In the genomic region with DNA sequence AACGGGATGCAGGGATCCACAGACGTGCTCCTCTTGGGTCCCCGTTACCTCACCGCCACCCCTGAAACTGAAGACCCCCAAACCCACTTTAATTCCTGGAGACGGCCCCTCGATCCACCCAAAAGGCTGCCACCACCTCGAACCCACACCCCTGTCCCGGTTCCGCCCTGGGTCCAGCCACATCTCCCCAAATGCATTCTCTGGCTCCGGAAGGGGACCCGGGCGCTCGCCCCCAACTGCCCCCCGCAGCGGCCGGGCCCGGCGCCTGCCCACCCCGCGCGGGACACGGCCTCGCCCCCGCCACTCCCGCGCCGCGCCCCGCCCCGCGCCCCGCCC, we compare ENCODE assay signal across 12 cellular contexts. TPM values are rescaled to one million over a fixed set of nuclear protein-coding genes. Genes with fewer than 3 reads are reported as not detected.
DNase-seq lines count a peak whose midpoint lies in the region; ATAC-seq and TF ChIP-seq lines count a peak whose summit lies in the region.
"Had no signal": no experiment of that assay in that cellular context is flagged by ENCODE, and none has a peak within 500 bp of the region (broad histone marks: within the 10 kb centered on the region; RNA-seq: fewer than 3 reads in every experiment).

No MANE protein-coding gene starts in this region.

- H2AFZ ChIP-seq in neuronal stem cell (ENCODE audit: low read length) = no peak overlapping the region

- H4K8ac ChIP-seq in neuronal stem cell (ENCODE audit: low read depth, low read length) = no peak overlapping the region

- TF ChIP-seq CTCF in left ventricle myocardium inferior (IDR thresholded peaks at IDR 0.05; ENCODE audit: borderline replicate concordance) = no peak
- TF ChIP-seq CTCF in endodermal cell (conservative IDR thresholded peaks at IDR 0.05) = no peak

- H3K27me3 ChIP-seq in left ventricle myocardium inferior (ENCODE audit: low read depth) (peaks cover 10% of the 10 kb centered on the region), endodermal cell (ENCODE audit: control insufficient read depth, insufficient read depth, low read length, poor library complexity, severe bottlenecking) (peaks cover 16% of the 10 kb centered on the region), neuronal stem cell (ENCODE audit: control insufficient read depth in 3 of 3, insufficient read depth in 3 of 3, low read depth in 1 of 3, low read length in 3 of 3) (peaks cover 2 to 18% (median 18%) of the 10 kb centered on the region in 3 experiments)

- intact Hi-C loops in left ventricle myocardium inferior (cut with micrococcal nuclease) = no loop called here
- intact Hi-C loops in cardiac septum (cut with DNase I) = no loop called here

- H3K23ac ChIP-seq in neuronal stem cell (ENCODE audit: low read depth, low read length, poor library complexity) = peak overlapping the region; percentile 73

- H2BK5ac ChIP-seq in neuronal stem cell (ENCODE audit: low read length) = no peak overlapping the region

- DNase-seq in left ventricle myocardium inferior = peak; percentile 62
- DNase-seq in cardiac septum (ENCODE audit: low spot score) = no peak
- no peak for DNase-seq in endodermal cell
- DNase-seq in neuronal stem cell (ENCODE audit: low spot score) = no peak
- DNase-seq in H4 (ENCODE audit: low spot score) = no peak
- DNase-seq in activated gamma-delta T cell (lab: John Stamatoyannopoulos, UW) = no peak
- DNase-seq in DMS153 treated with DMSO at 0.1 percent for 48 hours (lab: John Stamatoyannopoulos, UW; ENCODE audit: unreplicated experiment) = no peak
- DNase-seq: BE2C, NCI-H446, occipital lobe had no signal

- H2AK5ac ChIP-seq in neuronal stem cell (ENCODE audit: low read depth, low read length) = peak overlapping the region; percentile 98

- no peak for ATAC-seq in GM19467 (IDR thresholded peaks at IDR 0.05; ENCODE audit: unreplicated experiment)

- H3K36me3 ChIP-seq in left ventricle myocardium inferior (no peaks in the 10 kb centered on the region), endodermal cell (ENCODE audit: control insufficient read depth, insufficient read depth, low read length) (no peaks in the 10 kb centered on the region), neuronal stem cell (replicated peaks in 1 of 2; ENCODE audit: control insufficient read depth in 2 of 2, insufficient read depth in 2 of 2, low read length in 2 of 2) (no peaks in the 10 kb centered on the region)
- H3K36me3 ChIP-seq: BE2C had no signal

- no peaks in the 10 kb centered on the region for H3K9me3 Mint-ChIP-seq in endodermal cell
- H3K9me3 Mint-ChIP-seq: T-helper 1 cell treated with Interleukin-12 subunit alpha and Interleukin-12 subunit beta and Interleukin-4 antibody, amounts not matched to agents 30 μg/mL and 1 μg/mL, for 36 hours had no signal

- 32 to 59% methylated on average over 2 to 32 of the region's 32 CpGs for WGBS in endodermal cell (ENCODE audit: insufficient coverage in 1 of 2, insufficient read length in 1 of 2), 2 experiments
- WGBS in neuronal stem cell (ENCODE audit: extremely low coverage in 2 of 2, insufficient read length in 2 of 2, insufficient replicate concordance in 1 of 2), 2 donors = no CpG with 5 or more reads among the region's 32 CpGs

- H2BK15ac ChIP-seq in neuronal stem cell (ENCODE audit: low read length) = no peak overlapping the region

- H3K4ac ChIP-seq in neuronal stem cell (ENCODE audit: low read length) = no peak overlapping the region

- H3K4me3 ChIP-seq in left ventricle myocardium inferior (peak overlapping the region; percentile 90), endodermal cell (ENCODE audit: low read length) (no peak overlapping the region), neuronal stem cell (ENCODE audit: low read length in 2 of 2) (no peak overlapping the region)

- H3K9me3 ChIP-seq in left ventricle myocardium inferior (replicated peaks) (no peaks in the 10 kb centered on the region), endodermal cell (ENCODE audit: control insufficient read depth, low read length) (no peaks in the 10 kb centered on the region), neuronal stem cell (replicated peaks in 1 of 2; ENCODE audit: control insufficient read depth in 2 of 2, insufficient read depth in 1 of 2, low read depth in 1 of 2, low read length in 2 of 2) (no peaks in the 10 kb centered on the region)
- H3K9me3 ChIP-seq: BE2C had no signal

- H3K36me3 Mint-ChIP-seq in endodermal cell (ENCODE audit: low read depth) = no peaks in the 10 kb centered on the region

- H3K27me3 Mint-ChIP-seq in endodermal cell (ENCODE audit: insufficient read depth) = peaks cover 29% of the 10 kb centered on the region

- no peak overlapping the region for H3K9ac ChIP-seq in endodermal cell (ENCODE audit: extremely low read depth, low read length, poor library complexity, severe bottlenecking)
- no peak overlapping the region for H3K9ac ChIP-seq in neuronal stem cell (ENCODE audit: low read depth, low read length, poor library complexity)

- H3K27ac ChIP-seq in left ventricle myocardium inferior (replicated peaks) = peak overlapping the region; percentile 99
- H3K27ac ChIP-seq in endodermal cell (ENCODE audit: low read depth, low read length) = no peak overlapping the region
- no peak overlapping the region for H3K27ac ChIP-seq in neuronal stem cell (replicated peaks; ENCODE audit: low read length)

- no peak overlapping the region for H2BK120ac ChIP-seq in neuronal stem cell (ENCODE audit: low read depth, low read length)

- H3K79me1 ChIP-seq in neuronal stem cell (ENCODE audit: low read depth, low read length) = peaks cover 2% of the 10 kb centered on the region

- H2BK12ac ChIP-seq in neuronal stem cell (ENCODE audit: low read length) = no peak overlapping the region

- H3K18ac ChIP-seq in neuronal stem cell (ENCODE audit: low read length) = peak overlapping the region; percentile 71

- H3K14ac ChIP-seq in neuronal stem cell (ENCODE audit: low read length) = no peak overlapping the region

- no peak overlapping the region for H3K27ac Mint-ChIP-seq in endodermal cell

- H4K91ac ChIP-seq in neuronal stem cell (ENCODE audit: low read depth, low read length, poor library complexity) = no peak overlapping the region

- H3K4me3 Mint-ChIP-seq in endodermal cell = peak overlapping the region; percentile 35
- H3K4me3 Mint-ChIP-seq: T-helper 1 cell treated with Interleukin-12 subunit alpha and Interleukin-12 subunit beta and Interleukin-4 antibody, amounts not matched to agents 30 μg/mL and 1 μg/mL, for 36 hours had no signal

- peak overlapping the region; percentile 11 for H3K4me2 ChIP-seq in neuronal stem cell (ENCODE audit: insufficient read depth, low read length, poor library complexity, severe bottlenecking)

- peaks cover 57% of the 10 kb centered on the region for H3K4me1 ChIP-seq in left ventricle myocardium inferior
- H3K4me1 ChIP-seq in endodermal cell (ENCODE audit: control insufficient read depth, insufficient read depth, low read length) = no peaks in the 10 kb centered on the region
- peaks cover 11 to 25% of the 10 kb centered on the region in 2 donors for H3K4me1 ChIP-seq in neuronal stem cell (ENCODE audit: control insufficient read depth in 2 of 2, insufficient read depth in 1 of 2, low read depth in 1 of 2, low read length in 2 of 2)
- H3K4me1 ChIP-seq: BE2C had no signal

- peaks cover 4% of the 10 kb centered on the region for H3K4me1 Mint-ChIP-seq in endodermal cell

RNA-seq across cellular contexts. Expression of a gene that starts 0.2 kb away (rescaled TPM):
- total RNA-seq in left ventricle myocardium inferior (56.1 TPM), cardiac septum (136 TPM), endodermal cell (10 to 100 TPM in 1 of 2 donors, 1 to 10 TPM in 1; 9.8 to 14.1 TPM)
- polyA plus RNA-seq in endodermal cell (2013, experiment 1 of 2) = 8.7 TPM
- polyA plus RNA-seq in endodermal cell (2013, experiment 2 of 2) = 9.6 TPM
- polyA plus RNA-seq in neuronal stem cell (2013, experiment 1 of 2) = 6.2 TPM
- polyA plus RNA-seq in neuronal stem cell (2013, experiment 2 of 2) = 6.2 TPM
- 35.6 and 45.6 TPM in 2 replicates for total RNA-seq in H4 (2014; rRNA removed; shearing (Covaris generic))

RNA-seq across cellular contexts. Expression of a gene that starts 13.0 kb away (rescaled TPM):
- 25.5 TPM for total RNA-seq in left ventricle myocardium inferior
- 31.4 TPM for total RNA-seq in cardiac septum
- 10 to 100 TPM; 49.1 to 66.4 TPM for total RNA-seq in endodermal cell
- polyA plus RNA-seq in endodermal cell (2013, experiment 1 of 2) = 59.6 TPM
- 56.3 TPM for polyA plus RNA-seq in endodermal cell (2013, experiment 2 of 2)
- 59.4 TPM for polyA plus RNA-seq in neuronal stem cell (2013, experiment 1 of 2)
- polyA plus RNA-seq in neuronal stem cell (2013, experiment 2 of 2) = 57.6 TPM
- total RNA-seq in H4 (2014; rRNA removed; shearing (Covaris generic)) = 23.8 and 27.4 TPM in 2 replicates

RNA-seq across cellular contexts. Expression of a gene that starts 19.3 kb away (rescaled TPM):
- not detected for total RNA-seq in left ventricle myocardium inferior
- total RNA-seq in cardiac septum = not detected
- total RNA-seq in endodermal cell = not detected
- polyA plus RNA-seq in endodermal cell (2013, experiment 1 of 2) = not detected
- polyA plus RNA-seq in endodermal cell (2013, experiment 2 of 2) = not detected
- 0.03 TPM for polyA plus RNA-seq in neuronal stem cell (2013, experiment 1 of 2)
- polyA plus RNA-seq in neuronal stem cell (2013, experiment 2 of 2) = 0.06 TPM
- total RNA-seq in H4 (2014; rRNA removed; shearing (Covaris generic)) = not detected in 2 replicates
- total RNA-seq: occipital lobe had no signal

RNA-seq across cellular contexts. Expression of a gene that starts 32.8 kb away (rescaled TPM):
- 26.8 TPM for total RNA-seq in left ventricle myocardium inferior
- 18.9 TPM for total RNA-seq in cardiac septum
- 10 to 100 TPM; 32.9 to 40.8 TPM for total RNA-seq in endodermal cell
- 101 TPM for polyA plus RNA-seq in endodermal cell (2013, experiment 1 of 2)
- 88.7 TPM for polyA plus RNA-seq in endodermal cell (2013, experiment 2 of 2)
- polyA plus RNA-seq in neuronal stem cell (2013, experiment 1 of 2) = 66.5 TPM
- 68.9 TPM for polyA plus RNA-seq in neuronal stem cell (2013, experiment 2 of 2)
- total RNA-seq in H4 (2014; rRNA removed; shearing (Covaris generic)) = 3.7 and 5.8 TPM in 2 replicates

RNA-seq across cellular contexts. Expression of a gene that starts 36.3 kb away (rescaled TPM):
- total RNA-seq in left ventricle myocardium inferior (not detected), cardiac septum (not detected), endodermal cell (under 1 TPM; 0.81 to 0.82 TPM)
- polyA plus RNA-seq in endodermal cell (2013, experiment 1 of 2) = 0.21 TPM
- not detected for polyA plus RNA-seq in endodermal cell (2013, experiment 2 of 2)
- 0.78 TPM for polyA plus RNA-seq in neuronal stem cell (2013, experiment 1 of 2)
- 0.66 TPM for polyA plus RNA-seq in neuronal stem cell (2013, experiment 2 of 2)
- total RNA-seq in H4 (2014; rRNA removed; shearing (Covaris generic)) = not detected in 2 replicates
